ENCODE assay signal across 9 cellular contexts in genomic region chr11:71086687-71087258, GRCh38.
A peak's percentile ranks its signal among the peaks of the same experiment; 100 is the strongest.
DNase-seq lines count a peak whose midpoint lies in the region; ATAC-seq and TF ChIP-seq lines count a peak whose summit lies in the region.
"Had no signal": no experiment of that assay in that cellular context is flagged by ENCODE, and none has a peak within 500 bp of the region (broad histone marks: within the 10 kb centered on the region; RNA-seq: fewer than 3 reads in every experiment).

No MANE protein-coding gene starts in this region.

- no peak overlapping the region for H3K4me3 Mint-ChIP-seq in immature natural killer cell
- H3K4me3 Mint-ChIP-seq in activated CD4-positive, alpha-beta T cell treated with anti-CD3 and anti-CD28 coated beads, Interleukin-2, amount 10 ng/mL, durations not matched to agents 24 days and 14 days = no peak overlapping the region
- H3K4me3 Mint-ChIP-seq in activated T-helper 17 cell treated with anti-CD3 and anti-CD28 coated beads, Interleukin-2, amount 50 U/mL, for 72 hours = no peak overlapping the region
- H3K4me3 Mint-ChIP-seq: CD4-positive, CD25-positive, alpha-beta regulatory T cell had no signal

- H3K27ac ChIP-seq in mesendoderm (ENCODE audit: low read depth, low read length) = no peak overlapping the region

- no peak overlapping the region for H2BK15ac ChIP-seq in mesendoderm (replicated peaks; ENCODE audit: low read depth)

- no peaks in the 10 kb centered on the region for H3K36me3 Mint-ChIP-seq in immature natural killer cell
- no peaks in the 10 kb centered on the region for H3K36me3 Mint-ChIP-seq in activated CD4-positive, alpha-beta T cell treated with anti-CD3 and anti-CD28 coated beads, Interleukin-2, amount 10 ng/mL, durations not matched to agents 24 days and 14 days (ENCODE audit: low read depth)
- H3K36me3 Mint-ChIP-seq in activated T-helper 17 cell treated with anti-CD3 and anti-CD28 coated beads, Interleukin-2, amount 50 U/mL, for 72 hours (ENCODE audit: low read depth) = no peaks in the 10 kb centered on the region
- H3K36me3 Mint-ChIP-seq: CD4-positive, CD25-positive, alpha-beta regulatory T cell had no signal

- intact Hi-C loops in activated CD4-positive, alpha-beta T cell treated with anti-CD3 and anti-CD28 coated beads, Interleukin-2, amount 10 ng/mL, durations not matched to agents 24 days and 14 days (cut with micrococcal nuclease) = no loop called here

- WGBS in mesendoderm (ENCODE audit: extremely low coverage, insufficient coverage, low lambda C conversion rate) = no CpG with 5 or more reads among the region's 14 CpGs

- H3K23ac ChIP-seq in mesendoderm (ENCODE audit: low read length) = no peak overlapping the region

- no peak overlapping the region for H2AK5ac ChIP-seq in mesendoderm (ENCODE audit: low read length)

- no peaks in the 10 kb centered on the region for H3K4me1 Mint-ChIP-seq in immature natural killer cell
- H3K4me1 Mint-ChIP-seq in activated CD4-positive, alpha-beta T cell treated with anti-CD3 and anti-CD28 coated beads, Interleukin-2, amount 10 ng/mL, durations not matched to agents 24 days and 14 days = no peaks in the 10 kb centered on the region
- no peaks in the 10 kb centered on the region for H3K4me1 Mint-ChIP-seq in activated T-helper 17 cell treated with anti-CD3 and anti-CD28 coated beads, Interleukin-2, amount 50 U/mL, for 72 hours

- no peak overlapping the region for H2BK5ac ChIP-seq in mesendoderm (ENCODE audit: low read length)

- no peak overlapping the region for H3K56ac ChIP-seq in mesendoderm (ENCODE audit: low read length)

- H3K27ac Mint-ChIP-seq in immature natural killer cell = no peak overlapping the region
- no peak overlapping the region for H3K27ac Mint-ChIP-seq in activated CD4-positive, alpha-beta T cell treated with anti-CD3 and anti-CD28 coated beads, Interleukin-2, amount 10 ng/mL, durations not matched to agents 24 days and 14 days
- no peak overlapping the region for H3K27ac Mint-ChIP-seq in activated T-helper 17 cell treated with anti-CD3 and anti-CD28 coated beads, Interleukin-2, amount 50 U/mL, for 72 hours
- H3K27ac Mint-ChIP-seq: CD4-positive, CD25-positive, alpha-beta regulatory T cell had no signal

- H3K79me2 ChIP-seq in mesendoderm (ENCODE audit: control insufficient read depth, insufficient read depth, low read length) = no peaks in the 10 kb centered on the region

- H3K36me3 ChIP-seq in mesendoderm (ENCODE audit: control insufficient read depth, insufficient read depth, low read length) = no peaks in the 10 kb centered on the region

- ATAC-seq in activated T-helper 17 cell treated with anti-CD3 and anti-CD28 coated beads, Interleukin-2, amount 50 U/mL, for 72 hours (replicated peaks) = no peak

- H3K9ac ChIP-seq in mesendoderm (ENCODE audit: low read length) = no peak overlapping the region

- no peak overlapping the region for H2BK120ac ChIP-seq in mesendoderm (ENCODE audit: low read depth, low read length)

- no peaks in the 10 kb centered on the region for H3K27me3 ChIP-seq in mesendoderm (ENCODE audit: insufficient read depth, low read length, poor library complexity)

- H3K9me3 Mint-ChIP-seq in immature natural killer cell = no peaks in the 10 kb centered on the region
- H3K9me3 Mint-ChIP-seq in activated CD4-positive, alpha-beta T cell treated with anti-CD3 and anti-CD28 coated beads, Interleukin-2, amount 10 ng/mL, durations not matched to agents 24 days and 14 days = no peaks in the 10 kb centered on the region
- no peaks in the 10 kb centered on the region for H3K9me3 Mint-ChIP-seq in activated T-helper 17 cell treated with anti-CD3 and anti-CD28 coated beads, Interleukin-2, amount 50 U/mL, for 72 hours
- H3K9me3 Mint-ChIP-seq: CD4-positive, CD25-positive, alpha-beta regulatory T cell had no signal

- no peaks in the 10 kb centered on the region for H3K79me1 ChIP-seq in mesendoderm (ENCODE audit: low read length)

- no peak overlapping the region for H3K4ac ChIP-seq in mesendoderm (ENCODE audit: low read depth, low read length)

- H3K27me3 Mint-ChIP-seq in immature natural killer cell (ENCODE audit: low read depth in 3 of 3) = peaks cover 0 to 2% (median 0%) of the 10 kb centered on the region in 3 donors
- no peaks in the 10 kb centered on the region for H3K27me3 Mint-ChIP-seq in activated CD4-positive, alpha-beta T cell treated with anti-CD3 and anti-CD28 coated beads, Interleukin-2, amount 10 ng/mL, durations not matched to agents 24 days and 14 days
- H3K27me3 Mint-ChIP-seq in activated T-helper 17 cell treated with anti-CD3 and anti-CD28 coated beads, Interleukin-2, amount 50 U/mL, for 72 hours = peaks cover 4% of the 10 kb centered on the region
- H3K27me3 Mint-ChIP-seq: CD4-positive, CD25-positive, alpha-beta regulatory T cell had no signal

- H4K8ac ChIP-seq in mesendoderm (ENCODE audit: low read depth, low read length) = no peak overlapping the region

- no peak overlapping the region for H4K5ac ChIP-seq in mesendoderm (ENCODE audit: low read length)

- H3K18ac ChIP-seq in mesendoderm (ENCODE audit: low read length) = no peak overlapping the region

- H3K4me1 ChIP-seq in mesendoderm (ENCODE audit: control insufficient read depth, low read depth, low read length) = no peaks in the 10 kb centered on the region

- in situ Hi-C loops in astrocyte of the spinal cord (cut with HindIII; ENCODE audit: low sequenced_read_pairs) = no loop called here

- DNase-seq in NCI-H82 (lab: John Stamatoyannopoulos, UW) (peak; percentile 67), NCI-H82 treated with DMSO at 0.1 percent for 48 hours (lab: John Stamatoyannopoulos, UW; ENCODE audit: unreplicated experiment) (no peak), NCI-H1694 treated with DMSO at 0.1 percent for 48 hours (lab: John Stamatoyannopoulos, UW) (peak; percentile 34), astrocyte of the spinal cord (ENCODE audit: low read depth, low spot score) (peak; percentile 22), mesendoderm (peak; percentile 75), immature natural killer cell (no peak)
- no peak for DNase-seq in activated CD4-positive, alpha-beta T cell treated with anti-CD3 and anti-CD28 coated beads, Interleukin-2, amount 10 ng/mL, durations not matched to agents 24 days and 14 days

- H3K4me3 ChIP-seq in astrocyte of the spinal cord (ENCODE audit: low read depth, low read length) (no peak overlapping the region), mesendoderm (ENCODE audit: low read length) (no peak overlapping the region)

- peak; percentile 70 for TF ChIP-seq CTCF in astrocyte of the spinal cord (IDR thresholded peaks at IDR 0.05; ENCODE audit: low read depth, low read length)

- no peak overlapping the region for H3K4me2 ChIP-seq in mesendoderm (ENCODE audit: low read length)

Comparison
In these comparisons a context has a peak if more than half of its experiments do, and no peak if none do; other contexts are left out.
1. DNase-seq: peak in NCI-H82 (single experiment), NCI-H1694 treated with DMSO at 0.1 percent for 48 hours (single experiment), astrocyte of the spinal cord (single experiment) and mesendoderm (single experiment); none in NCI-H82 treated with DMSO at 0.1 percent for 48 hours (single experiment), immature natural killer cell (0 of 3) and activated CD4-positive, alpha-beta T cell treated with anti-CD3 and anti-CD28 coated beads, Interleukin-2, amount 10 ng/mL, durations not matched to agents 24 days and 14 days (single experiment).